In genomic region chr7:17732083-17732482, GRCh38 we compare ENCODE assay signal across 32 cellular contexts.
"Had no signal": no experiment of that assay in that cellular context is flagged by ENCODE, and none has a peak within 500 bp of the region (broad histone marks: within the 10 kb centered on the region; RNA-seq: fewer than 3 reads in every experiment).

No MANE protein-coding gene starts in this region.

- H3K27ac Mint-ChIP-seq: activated CD4-positive, alpha-beta T cell treated with anti-CD3 and anti-CD28 coated beads, Interleukin-2, amount 10 ng/mL, durations not matched to agents 7 days and 5 days; activated CD8-positive, alpha-beta T cell treated with anti-CD3 and anti-CD28 coated beads, Interleukin-2, amount 10 ng/mL, durations not matched to agents 7 days and 5 days; activated naive CD4-positive, alpha-beta T cell treated with anti-CD3 and anti-CD28 coated beads, Interleukin-2, amount 50 U/mL, for 24 hours; activated naive CD8-positive, alpha-beta T cell treated with anti-CD3 and anti-CD28 coated beads, Interleukin-2, amount 10 ng/mL, durations not matched to agents 7 days and 5 days; activated T-cell treated with anti-CD3 and anti-CD28 coated beads, Interleukin-2, amount 50 U/mL, for 24 hours; activated T-helper 2 cell treated with anti-CD3 and anti-CD28 coated beads, Interferon-gamma antibody, Interleukin-2, Interleukin-4, amounts not matched to agents 10 μg/mL and 5 μg/mL and 100 μg/mL, durations not matched to agents 14 hours and 24 hours and 36 hours had no signal

- H3K4me3 Mint-ChIP-seq: activated CD4-positive, alpha-beta T cell treated with anti-CD3 and anti-CD28 coated beads, Interleukin-2, amount 10 ng/mL, durations not matched to agents 7 days and 5 days; activated CD8-positive, alpha-beta T cell treated with anti-CD3 and anti-CD28 coated beads, Interleukin-2, amount 10 ng/mL, durations not matched to agents 7 days and 5 days; activated naive CD4-positive, alpha-beta T cell treated with anti-CD3 and anti-CD28 coated beads, Interleukin-2, amount 50 U/mL, for 24 hours; activated naive CD8-positive, alpha-beta T cell treated with anti-CD3 and anti-CD28 coated beads, Interleukin-2, amount 10 ng/mL, durations not matched to agents 7 days and 5 days; activated T-cell treated with anti-CD3 and anti-CD28 coated beads, Interleukin-2, amount 50 U/mL, for 24 hours; central memory CD8-positive, alpha-beta T cell had no signal

- H3K36me3 Mint-ChIP-seq: activated naive CD4-positive, alpha-beta T cell treated with anti-CD3 and anti-CD28 coated beads, Interleukin-2, amount 50 U/mL, for 24 hours; activated naive CD8-positive, alpha-beta T cell treated with anti-CD3 and anti-CD28 coated beads, Interleukin-2, amount 10 ng/mL, durations not matched to agents 7 days and 5 days had no signal

- DNase-seq: activated CD4-positive, alpha-beta T cell treated with anti-CD3 and anti-CD28 coated beads, Interleukin-2, amount 10 ng/mL, durations not matched to agents 7 days and 5 days; activated CD4-positive, alpha-beta T cell treated with anti-CD3 and anti-CD28 coated beads, Interleukin-2, amount 50 U/mL, for 48 hours; activated CD4-positive, CD25-positive, alpha-beta regulatory T cell; activated CD8-positive, alpha-beta T cell treated with anti-CD3 and anti-CD28 coated beads, Interleukin-2, amount 10 ng/mL, durations not matched to agents 7 days and 5 days; activated gamma-delta T cell; activated naive CD4-positive, alpha-beta T cell treated with Interleukin-2 at 50 U/mL for 16 hours; activated naive CD8-positive, alpha-beta T cell treated with anti-CD3 and anti-CD28 coated beads, Interleukin-2, amount 10 ng/mL, durations not matched to agents 7 days and 5 days; activated T-cell treated with anti-CD3 and anti-CD28 coated beads, Interleukin-2, amount 50 U/mL, for 24 hours; amygdala; colonic mucosa; Kasumi-1; KG1; MG63; NCI-H1092 treated with DMSO at 0.1 percent for 48 hours; NCI-H1417; NCI-H146; NCI-H187; NCI-H2029 treated with DMSO at 0.1 percent for 48 hours; NCI-H345; NCI-H524 treated with DMSO at 0.1 percent for 48 hours; NCI-H82; NK-92 treated with Interleukin-12 subunit alpha and Interleukin-12 subunit beta, amount 100 ng/mL, for 24 hours; PC-3; Right ventricle myocardium superior; T1000; WERI-Rb-1 had no signal

- H3K4me1 Mint-ChIP-seq: activated CD4-positive, alpha-beta T cell treated with anti-CD3 and anti-CD28 coated beads, Interleukin-2, amount 10 ng/mL, durations not matched to agents 7 days and 5 days; activated naive CD4-positive, alpha-beta T cell treated with anti-CD3 and anti-CD28 coated beads, Interleukin-2, amount 50 U/mL, for 24 hours; activated naive CD8-positive, alpha-beta T cell treated with anti-CD3 and anti-CD28 coated beads, Interleukin-2, amount 10 ng/mL, durations not matched to agents 7 days and 5 days; central memory CD8-positive, alpha-beta T cell had no signal

- H3K9me3 ChIP-seq: ascending aorta, colonic mucosa had no signal

- ATAC-seq: activated CD8-positive, alpha-beta T cell treated with anti-CD3 and anti-CD28 coated beads, Interleukin-2, amount 10 ng/mL, durations not matched to agents 7 days and 5 days; PC-3 had no signal

- H3K4me3 ChIP-seq: ascending aorta, cardiac muscle cell, colonic mucosa, MG63, SK-N-MC had no signal

- H3K27me3 ChIP-seq: ascending aorta, cardiac muscle cell, colonic mucosa, MG63 had no signal

- H3K9me3 Mint-ChIP-seq: activated CD4-positive, alpha-beta T cell treated with anti-CD3 and anti-CD28 coated beads, Interleukin-2, amount 10 ng/mL, durations not matched to agents 7 days and 5 days had no signal

- H3K36me3 ChIP-seq: ascending aorta, cardiac muscle cell, colonic mucosa, MG63, WERI-Rb-1 had no signal

- H3K27me3 Mint-ChIP-seq: activated CD4-positive, alpha-beta T cell treated with anti-CD3 and anti-CD28 coated beads, Interleukin-2, amount 10 ng/mL, durations not matched to agents 7 days and 5 days; activated naive CD8-positive, alpha-beta T cell treated with anti-CD3 and anti-CD28 coated beads, Interleukin-2, amount 10 ng/mL, durations not matched to agents 7 days and 5 days; activated T-cell treated with anti-CD3 and anti-CD28 coated beads, Interleukin-2, amount 50 U/mL, for 24 hours had no signal

- H3K27ac ChIP-seq: ascending aorta, cardiac muscle cell, colonic mucosa, SK-N-MC, WERI-Rb-1 had no signal

- H3K4me1 ChIP-seq: ascending aorta, colonic mucosa had no signal
